In the genomic region with DNA sequence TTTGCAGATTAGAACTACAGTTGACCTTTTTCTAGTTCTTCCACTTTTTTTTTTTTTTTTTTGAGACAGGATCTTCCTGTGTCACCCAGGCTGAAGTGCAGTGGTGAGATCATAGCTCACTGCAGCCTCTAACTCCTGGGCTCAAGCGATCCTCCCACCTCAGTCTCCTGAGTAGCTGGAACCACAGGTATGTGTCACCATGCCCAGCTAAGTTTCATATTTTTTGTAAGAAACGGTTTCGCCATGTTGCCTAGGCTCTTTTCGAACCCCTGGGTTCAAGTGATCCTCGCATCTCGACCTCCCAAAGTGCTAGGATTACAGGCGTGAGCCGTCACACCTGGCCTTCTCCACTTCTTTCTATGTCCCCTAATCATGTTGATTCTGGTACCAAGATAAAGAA, we compare ENCODE assay signal across 14 cellular contexts. TPM values are rescaled to one million over a fixed set of nuclear protein-coding genes. Genes with fewer than 3 reads are reported as not detected.
DNase-seq lines count a peak whose midpoint lies in the region; ATAC-seq, FAIRE-seq and TF ChIP-seq lines count a peak whose summit lies in the region.
"Had no signal": no experiment of that assay in that cellular context is flagged by ENCODE, and none has a peak within 500 bp of the region (broad histone marks: within the 10 kb centered on the region; RNA-seq: fewer than 3 reads in every experiment).

No MANE protein-coding gene starts in this region.

- in situ Hi-C loops in K562 (cut with MboI), result no loop called here

- H3K79me2 ChIP-seq in K562 (ENCODE audit: control insufficient read depth, insufficient read depth, low read length), result peaks cover 72% of the 10 kb centered on the region

- CTCF ChIA-PET in T-cell (lab: Charles Lee), result interaction anchor here (0.5 to 5.3 kb wide), 46 partner anchors 9 to 328 kb away, joined by 3 to 47 read pairs (median 5); partner anchors contain the start of genes DMXL1 (in 1 of the 2) and DTWD2 (in 1 of the 2)
- CTCF ChIA-PET in K562 (lab: Yijun Ruan, JAX; ENCODE audit: low intra/inter-chr PET ratio), result interaction anchor here (1.1 kb wide), 1 partner anchor 119 kb away, joined by 4 read pairs; no protein-coding TSS in a partner anchor

- intact Hi-C loops in K562 (cut with micrococcal nuclease), result loop anchor here (10.0 kb wide), 1 partner anchor 291 kb away; no protein-coding TSS in a partner anchor

- no peak for TF ChIP-seq EP300 in K562 (IDR thresholded peaks at IDR 0.05; ENCODE audit: low read length)

- H3K9me3 ChIP-seq in K562 (replicated peaks; ENCODE audit: control insufficient read depth, insufficient read depth, low read depth, low read length), result no peaks in the 10 kb centered on the region
- H3K9me3 ChIP-seq: breast epithelium, vagina had no signal

- H3K9ac ChIP-seq in K562 (ENCODE audit: insufficient read depth in 1 of 2, low read depth in 2 of 2, low read length in 2 of 2), result no peak overlapping the region
- H3K9ac ChIP-seq: KMS-11 had no signal

- no peak for TF ChIP-seq POLR2A in K562 (conservative IDR thresholded peaks at IDR 0.05)

- POLR2A ChIA-PET in T-cell (lab: Charles Lee), result interaction anchor here (0.5 to 1.5 kb wide), 6 partner anchors 10 to 48 kb away, joined by 3 to 11 read pairs (median 6); no protein-coding TSS in a partner anchor
- POLR2A ChIA-PET in K562 (lab: Yijun Ruan, JAX), result interaction anchor here (0.6 to 1.3 kb wide), 3 partner anchors 13 to 236 kb away, joined by 3 read pairs; no protein-coding TSS in a partner anchor

- no peak overlapping the region for H3K4me3 ChIP-seq in K562
- H3K4me3 ChIP-seq: breast epithelium, SK-N-MC, vagina had no signal

- peaks cover 17 to 44% of the 10 kb centered on the region in 2 experiments for H3K4me1 ChIP-seq in K562 (replicated peaks in 1 of 2; ENCODE audit: control insufficient read depth in 2 of 2, insufficient read depth in 2 of 2, low read length in 2 of 2)
- H3K4me1 ChIP-seq: breast epithelium had no signal

- H4K20me1 ChIP-seq in K562 (replicated peaks; ENCODE audit: control insufficient read depth, insufficient read depth, low read length), result no peaks in the 10 kb centered on the region

- no TSS peak for BruUV-seq in K562 (replicated peaks; lab: Mats Ljungman, UMichigan)

- H3K27ac Mint-ChIP-seq in T-cell, result peak overlapping the region; percentile 82 to 85
- H3K27ac Mint-ChIP-seq: nephron progenitor cell had no signal

- H3K9me1 ChIP-seq in K562 (ENCODE audit: control insufficient read depth, insufficient read depth, low read length), result no peaks in the 10 kb centered on the region

- TF ChIP-seq CTCF in K562 (IDR thresholded peaks at IDR 0.05 in 2 of 3, conservative IDR thresholded peaks at IDR 0.05 in 1 of 3; ENCODE audit: insufficient read depth in 2 of 3, low read depth in 1 of 3, low read length in 3 of 3), result no peak

- H2AFZ ChIP-seq in K562 (ENCODE audit: low read depth, low read length), result no peak overlapping the region

- ATAC-seq in activated T-cell treated with anti-CD3 and anti-CD28 coated beads, Interleukin-2, amount 50 U/mL, for 4 hours, result no peak
- ATAC-seq in T-cell (replicated peaks in 1 of 4), result peak in 1 of 4 experiments; percentile 17
- ATAC-seq in K562, result no peak
- ATAC-seq in stimulated activated naive CD8-positive, alpha-beta T cell treated with anti-CD3 and anti-CD28 coated beads, Interleukin-15, Interleukin-2, amounts not matched to agents 100 U/mL and 50 U/mL, for 24 hours, result peak; percentile 58
- ATAC-seq in HG03354 (IDR thresholded peaks at IDR 0.05; ENCODE audit: poor library complexity, severe bottlenecking, unreplicated experiment), result no peak

- FAIRE-seq in K562 (lab: Jason Lieb, UNC), result no peak

- no peaks in the 10 kb centered on the region for H3K27me3 ChIP-seq in K562 (ENCODE audit: control insufficient read depth in 2 of 2, insufficient read depth in 2 of 2, low read length in 2 of 2)
- H3K27me3 ChIP-seq: breast epithelium, vagina had no signal

- TF ChIP-seq RAD21 in K562 (CRISPR knock-in tag; conservative IDR thresholded peaks at IDR 0.05 in 1 of 2, IDR thresholded peaks at IDR 0.05 in 1 of 2), result no peak

- H3K27me3 Mint-ChIP-seq in activated T-cell treated with anti-CD3 and anti-CD28 coated beads, Interleukin-2, amount 50 U/mL, for 4 hours (ENCODE audit: low read depth), result no peaks in the 10 kb centered on the region
- no peaks in the 10 kb centered on the region for H3K27me3 Mint-ChIP-seq in T-cell

- peak overlapping the region; percentile 20 for H3K4me3 Mint-ChIP-seq in activated T-cell treated with anti-CD3 and anti-CD28 coated beads, Interleukin-2, amount 50 U/mL, for 4 hours
- peak overlapping the region in 1 of 3 donors; percentile 52 for H3K4me3 Mint-ChIP-seq in T-cell
- H3K4me3 Mint-ChIP-seq: nephron progenitor cell had no signal

- H3K4me1 Mint-ChIP-seq in activated T-cell treated with anti-CD3 and anti-CD28 coated beads, Interleukin-2, amount 50 U/mL, for 4 hours (ENCODE audit: low read depth), result peaks cover 91% of the 10 kb centered on the region
- peaks cover 93 to 94% (median 94%) of the 10 kb centered on the region in 3 donors for H3K4me1 Mint-ChIP-seq in T-cell

- peak overlapping the region; percentile 37; the same call in 2 of the 3 replicates for H3K27ac ChIP-seq in K562 (ENCODE audit: extremely low read depth, low read depth, low read length)
- H3K27ac ChIP-seq: KMS-11, SK-N-MC, vagina, WERI-Rb-1 had no signal

- 83% methylated on average over 8 of the region's 8 CpGs for whole genome bisulfite sequencing in K562 (ENCODE audit: insufficient coverage, low coverage, missing lambda C conversion rate)

- no peaks in the 10 kb centered on the region for H3K9me3 Mint-ChIP-seq in activated T-cell treated with anti-CD3 and anti-CD28 coated beads, Interleukin-2, amount 50 U/mL, for 4 hours
- H3K9me3 Mint-ChIP-seq in T-cell, result no peaks in the 10 kb centered on the region
- H3K9me3 Mint-ChIP-seq: nephron progenitor cell had no signal

- no peak for DNase-seq in activated T-cell treated with anti-CD3 and anti-CD28 coated beads, Interleukin-2, amount 50 U/mL, for 4 hours
- DNase-seq in activated T-cell treated with anti-CD3 and anti-CD28 coated beads for 4 hours (no peak), T-cell (no peak), K562 (ENCODE audit: extremely low read depth in 1 of 4, low spot score in 3 of 4) (no peak), GOT3 (lab: John Stamatoyannopoulos, UW) (no peak), NCI-H526 (lab: John Stamatoyannopoulos, UW) (no peak)
- peak; percentile 40 for DNase-seq in stimulated activated naive CD8-positive, alpha-beta T cell treated with anti-CD3 and anti-CD28 coated beads, Interleukin-15, Interleukin-2, amounts not matched to agents 100 U/mL and 50 U/mL, for 24 hours
- DNase-seq: nephron progenitor cell had no signal

- no peaks in the 10 kb centered on the region for H3K36me3 ChIP-seq in K562 (ENCODE audit: control insufficient read depth, insufficient read depth, low read length)
- H3K36me3 ChIP-seq: breast epithelium, vagina, WERI-Rb-1 had no signal

- H3K36me3 Mint-ChIP-seq in activated T-cell treated with anti-CD3 and anti-CD28 coated beads, Interleukin-2, amount 50 U/mL, for 4 hours (ENCODE audit: insufficient read depth), result peaks cover 16% of the 10 kb centered on the region
- peaks cover 15% of the 10 kb centered on the region for H3K36me3 Mint-ChIP-seq in T-cell

- H3K4me2 ChIP-seq in K562 (ENCODE audit: insufficient read depth, low read length), result no peak overlapping the region; the same call in 1 of the 2 replicates
- H3K4me2 ChIP-seq: KMS-11 had no signal

TF ChIP-seq in K562, 482 proteins besides CTCF, POLR2A, EP300 and RAD21 (continues in another document):
- TF ChIP-seq BACH1 (tag; IDR thresholded peaks at IDR 0.05) (0 out of 2 replicates have a peak, but pooled peaks have one; percentile 11), MAX (CRISPR knock-in tag; IDR thresholded peaks at IDR 0.05) (no peak), ATF7 (IDR thresholded peaks at IDR 0.05) (peak; percentile 40; the same call in 1 of the 2 replicates), BRD4 (IDR thresholded peaks at IDR 0.05) (no peak), NR2C2 (CRISPR knock-in tag; IDR thresholded peaks at IDR 0.05) (no peak), NR2C2 (tag; IDR thresholded peaks at IDR 0.05) (peak; percentile 16; the same call in 1 of the 2 replicates), NR2F6 (CRISPR knock-in tag; IDR thresholded peaks at IDR 0.05) (no peak), DMBX1 (CRISPR knock-in tag; IDR thresholded peaks at IDR 0.05; ENCODE audit: borderline replicate concordance) (no peak), SMARCA5 (IDR thresholded peaks at IDR 0.05) (peak; percentile 11; the same call in 1 of the 2 replicates), ZNF197 (CRISPR knock-in tag; IDR thresholded peaks at IDR 0.05; ENCODE audit: low read depth) (no peak)

RNA-seq across cellular contexts. Expression of gene TNFAIP8, which starts 39.7 kb away (rescaled TPM):
- total RNA-seq in activated T-cell treated with anti-CD3 and anti-CD28 coated beads, Interleukin-2, amount 50 U/mL, for 4 hours, result 100 to 1,000 TPM; 275 to 314 (median 282) TPM
- 100 to 1,000 TPM; 128 to 145 (median 135) TPM for total RNA-seq in T-cell
- total RNA-seq in K562 (2011; cell fraction: chromatin; rRNA removed; ENCODE audit: low replicate concordance), result 10.6 and 20.5 TPM in 2 replicates
- total RNA-seq in K562 (2011; cell fraction: nucleolus; rRNA removed), result 7.8 and 9.0 TPM in 2 replicates
- 12.6 and 24.7 TPM in 2 replicates for total RNA-seq in K562 (2011; cell fraction: nucleoplasm; rRNA removed)
- total RNA-seq in K562 (2014; rRNA removed), result 42.0 and 46.0 TPM in 2 replicates
- 38.5 and 47.4 TPM in 2 replicates for total RNA-seq in K562 (2014; rRNA removed; fragmentation: Illumina TruSeq; extraction: Trizol)
- total RNA-seq in K562 (2015; rRNA removed; fragmentation: Illumina TruSeq; extraction: Trizol), result 44.8 and 47.0 TPM in 2 replicates
- 33.6 and 36.7 TPM in 2 replicates for total RNA-seq in K562 (2021)
- polyA plus RNA-seq in K562 (2011; rRNA removed), result 44.6 and 52.2 TPM in 2 replicates
- polyA plus RNA-seq in K562 (2011; cell fraction: cytosol; rRNA removed), result 35.0 and 41.8 TPM in 2 replicates
- 20.2 and 24.7 TPM in 2 replicates for polyA plus RNA-seq in K562 (2011; cell fraction: nucleus; rRNA removed)
- polyA plus RNA-seq in K562 (2012), result 37.7 and 53.3 TPM in 2 replicates
- polyA plus RNA-seq in K562 (2014; fragmentation: Illumina TruSeq; extraction: Trizol), result 49.3 and 57.3 TPM in 2 replicates
- 10 to 100 TPM; 29.9 to 34.3 TPM for polyA plus RNA-seq in K562 (2014; fragmentation: Nextera tagmentation; extraction: Ambion mirVana)
- 35.8 and 47.6 TPM in 2 replicates for polyA plus RNA-seq in K562 (2014; rRNA removed)
- 45.1 and 60.6 TPM in 2 replicates for polyA minus RNA-seq in K562 (2011; rRNA and poly(A)+ RNA removed)
- 38.1 and 47.6 TPM in 2 replicates for polyA minus RNA-seq in K562 (2011; cell fraction: cytosol; rRNA and poly(A)+ RNA removed)
- 9.3 and 20.3 TPM in 2 replicates for polyA minus RNA-seq in K562 (2011; cell fraction: nucleus; rRNA and poly(A)+ RNA removed)
